21 cellular contexts compared by ENCODE assay signal in the genomic region with DNA sequence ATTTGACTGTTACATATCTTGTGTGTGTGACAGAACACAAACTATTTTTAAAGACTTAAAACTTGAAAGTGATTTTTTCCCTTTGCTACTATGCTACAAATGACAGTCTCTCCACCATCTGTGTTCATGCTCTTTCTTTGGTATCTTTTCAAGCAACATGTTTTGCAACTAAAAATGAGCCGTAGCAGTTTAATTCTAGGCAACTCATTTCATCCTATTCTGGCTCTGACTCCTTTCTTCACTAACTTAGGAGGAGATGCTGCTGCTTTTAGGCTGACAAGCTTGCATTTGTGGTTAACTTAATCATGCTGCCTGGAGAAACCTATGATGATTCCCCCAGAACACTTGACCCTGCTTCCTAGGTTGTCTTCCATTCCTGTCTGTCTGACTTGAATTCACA.
DNase-seq lines count a peak whose midpoint lies in the region; ATAC-seq, FAIRE-seq and TF ChIP-seq lines count a peak whose summit lies in the region.
"Had no signal": no experiment of that assay in that cellular context is flagged by ENCODE, and none has a peak within 500 bp of the region (broad histone marks: within the 10 kb centered on the region; RNA-seq: fewer than 3 reads in every experiment).

No MANE protein-coding gene starts in this region.

- no peak for TF ChIP-seq CTCF in prostate gland (IDR thresholded peaks at IDR 0.05)

- 90% methylated on average over 1 of the region's 1 CpG for WGBS in prostate gland

- H3K27me3 ChIP-seq in adipocyte (replicated peaks; ENCODE audit: control insufficient read depth, insufficient read depth, low read length) (no peaks in the 10 kb centered on the region), prostate gland (replicated peaks; ENCODE audit: insufficient read depth) (no peaks in the 10 kb centered on the region)
- H3K27me3 ChIP-seq: BE2C; BLaER1 treated with 17β-estradiol and CSF1 and Interleukin-3, amounts not matched to agents 10 nM and 100 nM had no signal

- peak overlapping the region; percentile 51 for H3K27ac Mint-ChIP-seq in stimulated activated effector memory CD8-positive, alpha-beta T cell treated with anti-CD3 and anti-CD28 coated beads, Interleukin-12 subunit alpha, Interleukin-12 subunit beta, amount 100 ng/mL, for 72 hours
- H3K27ac Mint-ChIP-seq: CD14-positive monocyte; CD4-positive, alpha-beta T cell; CD8-positive, alpha-beta memory T cell had no signal

- H3K4me1 ChIP-seq in adipocyte (ENCODE audit: control insufficient read depth, insufficient read depth, low read length) = no peaks in the 10 kb centered on the region
- no peaks in the 10 kb centered on the region for H3K4me1 ChIP-seq in prostate gland (replicated peaks)
- H3K4me1 ChIP-seq: BE2C; BLaER1 treated with 17β-estradiol and CSF1 and Interleukin-3, amounts not matched to agents 10 nM and 100 nM had no signal

- peaks cover 2% of the 10 kb centered on the region for H3K4me1 Mint-ChIP-seq in stimulated activated effector memory CD8-positive, alpha-beta T cell treated with anti-CD3 and anti-CD28 coated beads, Interleukin-12 subunit alpha, Interleukin-12 subunit beta, amount 100 ng/mL, for 72 hours
- H3K4me1 Mint-ChIP-seq: CD14-positive monocyte had no signal

- DNase-seq in Ammon's horn (ENCODE audit: low spot score) = peak; percentile 23
- DNase-seq in adipocyte (ENCODE audit: low read depth) = peak; percentile 1
- peak; percentile 22 for DNase-seq in fibroblast of peridontal ligament (ENCODE audit: extremely low read depth)
- no peak for DNase-seq in stimulated activated effector memory CD8-positive, alpha-beta T cell treated with anti-CD3 and anti-CD28 coated beads, Interleukin-12 subunit alpha, Interleukin-12 subunit beta, amount 100 ng/mL, for 72 hours (ENCODE audit: low spot score in 2 of 2)
- no peak for DNase-seq in frontal cortex (ENCODE audit: low spot score in 2 of 2)
- no peak for DNase-seq in prostate gland (ENCODE audit: low spot score)
- DNase-seq: BE2C; CD4-positive, alpha-beta T cell; CD8-positive, alpha-beta memory T cell; DMS 273 treated with DMSO at 0.1 percent for 48 hours; DMS79; EL; GDM1; H7; HCEC 1CT had no signal

- H3K4me3 Mint-ChIP-seq in stimulated activated effector memory CD8-positive, alpha-beta T cell treated with anti-CD3 and anti-CD28 coated beads, Interleukin-12 subunit alpha, Interleukin-12 subunit beta, amount 100 ng/mL, for 72 hours = no peak overlapping the region
- H3K4me3 Mint-ChIP-seq: CD14-positive monocyte; CD4-positive, alpha-beta T cell; CD8-positive, alpha-beta memory T cell had no signal

- ATAC-seq in stimulated activated effector memory CD8-positive, alpha-beta T cell treated with anti-CD3 and anti-CD28 coated beads, Interleukin-12 subunit alpha, Interleukin-12 subunit beta, amount 100 ng/mL, for 72 hours = peak; percentile 70
- ATAC-seq in GM21529 (IDR thresholded peaks at IDR 0.05; ENCODE audit: unreplicated experiment) = no peak
- no peak for ATAC-seq in GM21717 (IDR thresholded peaks at IDR 0.05; ENCODE audit: unreplicated experiment)
- ATAC-seq: GM12878 had no signal

- no peak overlapping the region for H3K9ac ChIP-seq in adipocyte (ENCODE audit: low read length)
- H3K9ac ChIP-seq: BLaER1 treated with 17β-estradiol and CSF1 and Interleukin-3, amounts not matched to agents 10 nM and 100 nM had no signal

- no peak overlapping the region for H3K27ac ChIP-seq in prostate gland
- H3K27ac ChIP-seq: BLaER1 treated with 17β-estradiol and CSF1 and Interleukin-3, amounts not matched to agents 10 nM and 100 nM had no signal

- no peak for TF ChIP-seq POLR2A in prostate gland (IDR thresholded peaks at IDR 0.05)

- H3K9me3 ChIP-seq in adipocyte (ENCODE audit: control insufficient read depth, low read length) = no peaks in the 10 kb centered on the region
- H3K9me3 ChIP-seq in prostate gland = no peaks in the 10 kb centered on the region
- H3K9me3 ChIP-seq: BE2C had no signal

- no peak overlapping the region for H3K4me3 ChIP-seq in adipocyte (ENCODE audit: low read length)
- no peak overlapping the region for H3K4me3 ChIP-seq in prostate gland
- H3K4me3 ChIP-seq: BLaER1 treated with 17β-estradiol and CSF1 and Interleukin-3, amounts not matched to agents 10 nM and 100 nM; GM12878 had no signal

- no peak for FAIRE-seq in frontal cortex (lab: Jason Lieb, UNC)
- FAIRE-seq: GM12878, H1 had no signal

- intact Hi-C loops in prostate gland (cut with DNase I) = no loop called here

- H3K9me3 Mint-ChIP-seq in stimulated activated effector memory CD8-positive, alpha-beta T cell treated with anti-CD3 and anti-CD28 coated beads, Interleukin-12 subunit alpha, Interleukin-12 subunit beta, amount 100 ng/mL, for 72 hours = no peaks in the 10 kb centered on the region
- H3K9me3 Mint-ChIP-seq: CD14-positive monocyte; CD4-positive, alpha-beta T cell; CD8-positive, alpha-beta memory T cell had no signal

- peaks cover 25% of the 10 kb centered on the region for H3K36me3 ChIP-seq in adipocyte (ENCODE audit: control insufficient read depth, insufficient read depth, low read length, severe bottlenecking)
- H3K36me3 ChIP-seq in prostate gland = no peaks in the 10 kb centered on the region

- H3K36me3 Mint-ChIP-seq in stimulated activated effector memory CD8-positive, alpha-beta T cell treated with anti-CD3 and anti-CD28 coated beads, Interleukin-12 subunit alpha, Interleukin-12 subunit beta, amount 100 ng/mL, for 72 hours = peaks cover 22% of the 10 kb centered on the region

Comparison
In these comparisons a context has a peak if more than half of its experiments do, and no peak if none do; other contexts are left out.
1. DNase-seq: peak in Ammon's horn (single experiment), adipocyte (single experiment) and fibroblast of peridontal ligament (single experiment); none in stimulated activated effector memory CD8-positive, alpha-beta T cell treated with anti-CD3 and anti-CD28 coated beads, Interleukin-12 subunit alpha, Interleukin-12 subunit beta, amount 100 ng/mL, for 72 hours (0 of 2), frontal cortex (0 of 2) and prostate gland (single experiment).